Comparison of ENCODE assay signal across 9 cellular contexts in the genomic region with DNA sequence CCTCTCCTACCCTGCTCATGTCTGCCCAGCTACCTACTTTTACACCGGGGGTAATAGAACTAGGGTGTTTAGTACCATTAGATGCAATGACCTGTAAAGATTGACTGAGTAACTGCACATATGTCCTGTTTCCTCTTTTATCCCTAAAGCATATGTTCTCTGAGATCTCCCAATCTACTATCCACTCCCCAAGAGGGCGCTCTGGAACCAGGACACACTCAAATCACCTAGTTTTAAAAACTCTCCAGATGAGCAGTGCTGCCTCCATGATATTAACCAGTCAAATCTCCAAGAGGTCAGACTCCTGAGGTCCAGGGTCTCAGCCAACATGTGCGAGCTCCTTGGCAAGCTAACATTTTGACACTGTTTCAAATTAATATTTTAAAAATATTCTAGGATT.
DNase-seq lines count a peak whose midpoint lies in the region; TF ChIP-seq lines count a peak whose summit lies in the region.
"Had no signal": no experiment of that assay in that cellular context is flagged by ENCODE, and none has a peak within 500 bp of the region (broad histone marks: within the 10 kb centered on the region; RNA-seq: fewer than 3 reads in every experiment).

No MANE protein-coding gene starts in this region.

- no peaks in the 10 kb centered on the region for H3K9me3 ChIP-seq in Loucy (ENCODE audit: insufficient read depth, low read depth, low read length)
- H3K9me3 ChIP-seq in adipocyte (ENCODE audit: control insufficient read depth, low read length) = no peaks in the 10 kb centered on the region
- H3K9me3 ChIP-seq: tibial nerve had no signal

- H3F3A ChIP-seq in Loucy (ENCODE audit: low read depth) = no peaks in the 10 kb centered on the region

- no peak overlapping the region for H3K9ac ChIP-seq in Loucy (ENCODE audit: low read depth, low read length, poor library complexity, severe bottlenecking)
- H3K9ac ChIP-seq in adipocyte (ENCODE audit: low read length) = no peak overlapping the region

- peak; percentile 38 for TF ChIP-seq CTCF in Loucy (conservative IDR thresholded peaks at IDR 0.05; ENCODE audit: low read length)

- H3K4me1 ChIP-seq in Loucy (ENCODE audit: insufficient read depth, low read length, poor library complexity, severe bottlenecking) (peaks cover 21% of the 10 kb centered on the region), adipocyte (ENCODE audit: control insufficient read depth, insufficient read depth, low read length) (no peaks in the 10 kb centered on the region)

- DNase-seq in NCI-H510A treated with DMSO at 0.1 percent for 48 hours (lab: John Stamatoyannopoulos, UW) (peak; percentile 7), NCI-H510A (lab: John Stamatoyannopoulos, UW) (no peak), adipocyte (ENCODE audit: low read depth) (peak; percentile 42), midbrain (lab: John Stamatoyannopoulos, UW) (peak; percentile 0), NCI-H1092 treated with DMSO at 0.1 percent for 48 hours (lab: John Stamatoyannopoulos, UW) (no peak)
- no peak for DNase-seq in NK-92 treated with Interleukin-12 subunit alpha and Interleukin-12 subunit beta, amount 100 ng/mL, for 24 hours (lab: John Stamatoyannopoulos, UW)
- DNase-seq in stimulated activated naive CD4-positive, alpha-beta T cell treated with Interleukin-2 at 50 U/mL for 16 hours (lab: John Stamatoyannopoulos, UW) = no peak

- H3K27me3 ChIP-seq in Loucy (ENCODE audit: insufficient read depth, low read length, poor library complexity, severe bottlenecking) (no peaks in the 10 kb centered on the region), adipocyte (replicated peaks; ENCODE audit: control insufficient read depth, insufficient read depth, low read length) (peaks cover 4% of the 10 kb centered on the region)
- H3K27me3 ChIP-seq: tibial nerve had no signal

- H3K79me2 ChIP-seq in Loucy (ENCODE audit: insufficient read depth, low read length) = no peaks in the 10 kb centered on the region

- H4K20me1 ChIP-seq in Loucy (ENCODE audit: insufficient read depth, low read length, poor library complexity, severe bottlenecking) = no peaks in the 10 kb centered on the region

- H3K36me3 ChIP-seq in Loucy (ENCODE audit: insufficient read depth, low read length) = no peaks in the 10 kb centered on the region
- H3K36me3 ChIP-seq in adipocyte (ENCODE audit: control insufficient read depth, insufficient read depth, low read length, severe bottlenecking) = no peaks in the 10 kb centered on the region
- H3K36me3 ChIP-seq: tibial nerve had no signal

- H3K4me2 ChIP-seq in Loucy (ENCODE audit: low read depth, low read length, poor library complexity, severe bottlenecking) = no peak overlapping the region

- no peak overlapping the region for H2AFZ ChIP-seq in Loucy (ENCODE audit: low read length)

- no peak overlapping the region for H3K4me3 ChIP-seq in Loucy (ENCODE audit: low read length, poor library complexity, severe bottlenecking)
- no peak overlapping the region for H3K4me3 ChIP-seq in adipocyte (ENCODE audit: low read length)
- H3K4me3 ChIP-seq: tibial nerve had no signal

- no peaks in the 10 kb centered on the region for H3K9me2 ChIP-seq in Loucy (replicated peaks; ENCODE audit: low read depth, low read length)

Comparison
In these comparisons a context has a peak if more than half of its experiments do, and no peak if none do; other contexts are left out.
1. DNase-seq: peak in NCI-H510A treated with DMSO at 0.1 percent for 48 hours (single experiment), adipocyte (single experiment) and midbrain (single experiment); none in NCI-H510A (single experiment), NCI-H1092 treated with DMSO at 0.1 percent for 48 hours (single experiment), NK-92 treated with Interleukin-12 subunit alpha and Interleukin-12 subunit beta, amount 100 ng/mL, for 24 hours (single experiment) and stimulated activated naive CD4-positive, alpha-beta T cell treated with Interleukin-2 at 50 U/mL for 16 hours (single experiment).